ENCODE assay signal across 17 cellular contexts in genomic region chr19:45158503-45159026, GRCh38. TPM values are rescaled to one million over a fixed set of nuclear protein-coding genes. Genes with fewer than 3 reads are reported as not detected.
DNase-seq lines count a peak whose midpoint lies in the region; ATAC-seq, FAIRE-seq and TF ChIP-seq lines count a peak whose summit lies in the region.
"Had no signal": no experiment of that assay in that cellular context is flagged by ENCODE, and none has a peak within 500 bp of the region (broad histone marks: within the 10 kb centered on the region; RNA-seq: fewer than 3 reads in every experiment).

No MANE protein-coding gene starts in this region.

- WGBS in A549 (ENCODE audit: missing lambda C conversion rate): 89% methylated on average over 18 of the region's 20 CpGs
- 23% methylated on average over 20 of the region's 20 CpGs for WGBS in K562 (ENCODE audit: insufficient coverage, low coverage, missing lambda C conversion rate)
- 98% methylated on average over 10 of the region's 20 CpGs for WGBS in mammary epithelial cell (ENCODE audit: low coverage, missing lambda C conversion rate)

- H3K4me3 Mint-ChIP-seq in Calu3 (ENCODE audit: low read depth, unreplicated experiment): no peak overlapping the region
- no peak overlapping the region for H3K4me3 Mint-ChIP-seq in nephron progenitor cell
- no peak overlapping the region for H3K4me3 Mint-ChIP-seq in activated T-cell treated with anti-CD3 and anti-CD28 coated beads, Interleukin-2, amount 50 U/mL, for 72 hours
- H3K4me3 Mint-ChIP-seq: B cell; CD8-positive, alpha-beta memory T cell had no signal

- H3K27ac Mint-ChIP-seq in Calu3 (ENCODE audit: unreplicated experiment): peak overlapping the region; percentile 28
- H3K27ac Mint-ChIP-seq in nephron progenitor cell: peak overlapping the region; percentile 45
- H3K27ac Mint-ChIP-seq in activated T-cell treated with anti-CD3 and anti-CD28 coated beads, Interleukin-2, amount 50 U/mL, for 72 hours: no peak overlapping the region
- H3K27ac Mint-ChIP-seq: B cell had no signal

- H3K9me1 ChIP-seq in K562 (ENCODE audit: control insufficient read depth, insufficient read depth, low read length): peaks cover 5% of the 10 kb centered on the region

- H3K27me3 Mint-ChIP-seq in Calu3 (ENCODE audit: unreplicated experiment) (peaks cover 25% of the 10 kb centered on the region), nephron progenitor cell (ENCODE audit: low read depth, poor library complexity) (peaks cover 16% of the 10 kb centered on the region)
- peaks cover 9% of the 10 kb centered on the region for H3K27me3 Mint-ChIP-seq in activated T-cell treated with anti-CD3 and anti-CD28 coated beads, Interleukin-2, amount 50 U/mL, for 72 hours (ENCODE audit: low read depth)

- FAIRE-seq in A549 (lab: Jason Lieb, UNC) (no peak), K562 (lab: Jason Lieb, UNC) (no peak)
- FAIRE-seq: GM12892 had no signal

- TF ChIP-seq EP300 in A549 (IDR thresholded peaks at IDR 0.05) (no peak), K562 (IDR thresholded peaks at IDR 0.05; ENCODE audit: low read length) (no peak)

- H3K27me3 ChIP-seq in K562 (ENCODE audit: control insufficient read depth in 2 of 2, insufficient read depth in 2 of 2, low read length in 2 of 2) (peaks cover 6 to 26% of the 10 kb centered on the region in 2 experiments; a peak in 4 of 5 replicates), mammary epithelial cell (ENCODE audit: insufficient read depth, low read length) (no peaks in the 10 kb centered on the region)

- TF ChIP-seq POLR2A in A549 (IDR thresholded peaks at IDR 0.05; ENCODE audit: low read length): no peak
- no peak for TF ChIP-seq POLR2A in K562 (conservative IDR thresholded peaks at IDR 0.05)

- H3K36me3 Mint-ChIP-seq in Calu3 (ENCODE audit: insufficient read depth, unreplicated experiment) (peaks cover 65% of the 10 kb centered on the region), nephron progenitor cell (ENCODE audit: low read depth) (no peaks in the 10 kb centered on the region)
- H3K36me3 Mint-ChIP-seq in activated T-cell treated with anti-CD3 and anti-CD28 coated beads, Interleukin-2, amount 50 U/mL, for 72 hours (ENCODE audit: insufficient read depth in 2 of 2): peaks cover 0 to 2% of the 10 kb centered on the region in 2 donors
- H3K36me3 Mint-ChIP-seq: CD8-positive, alpha-beta memory T cell had no signal

- peaks cover 51% of the 10 kb centered on the region for H3K4me1 Mint-ChIP-seq in Calu3 (ENCODE audit: low read depth, unreplicated experiment)
- H3K4me1 Mint-ChIP-seq in nephron progenitor cell: peaks cover 31% of the 10 kb centered on the region
- peaks cover 13% of the 10 kb centered on the region for H3K4me1 Mint-ChIP-seq in activated T-cell treated with anti-CD3 and anti-CD28 coated beads, Interleukin-2, amount 50 U/mL, for 72 hours (ENCODE audit: low read depth)

- H3K4me3 ChIP-seq in A549 (no peak overlapping the region), K562 (no peak overlapping the region), mammary epithelial cell (replicated peaks in 1 of 3; ENCODE audit: insufficient read depth in 1 of 3, low read depth in 2 of 3, low read length in 3 of 3) (no peak overlapping the region)

- CTCF ChIA-PET in A549 (lab: Yijun Ruan, JAX): interaction anchor here (1.4 to 2.9 kb wide), 4 partner anchors 8 to 55 kb away, joined by 3 to 12 read pairs (median 9); no protein-coding TSS in a partner anchor
- CTCF ChIA-PET in Calu3 (lab: Charles Lee): no interaction called here
- CTCF ChIA-PET in K562 (lab: Yijun Ruan, JAX; ENCODE audit: low intra/inter-chr PET ratio): no interaction called here
- CTCF ChIA-PET in mammary epithelial cell (lab: Charles Lee; ENCODE audit: low non-redundant PET): no interaction called here

- H3K4me1 ChIP-seq in A549 (peaks cover 13% of the 10 kb centered on the region; the same call in 2 of the 3 replicates), K562 (replicated peaks in 1 of 2; ENCODE audit: control insufficient read depth in 2 of 2, insufficient read depth in 2 of 2, low read length in 2 of 2) (peaks cover 10 to 71% of the 10 kb centered on the region in 2 experiments), mammary epithelial cell (ENCODE audit: insufficient read depth, low read length) (peaks cover 41% of the 10 kb centered on the region)

- intact Hi-C loops in Calu3 (cut with micrococcal nuclease; ENCODE audit: unreplicated experiment) (no loop called here), K562 (cut with micrococcal nuclease) (no loop called here), mammary epithelial cell (cut with micrococcal nuclease) (no loop called here)

- no peak overlapping the region; a peak in 1 of 6 replicates for H3K27ac ChIP-seq in A549
- H3K27ac ChIP-seq in K562 (ENCODE audit: extremely low read depth, low read depth, low read length): no peak overlapping the region
- no peak overlapping the region for H3K27ac ChIP-seq in mammary epithelial cell (ENCODE audit: insufficient read depth, low read depth, low read length)
- H3K27ac ChIP-seq: HL-60 had no signal

- POLR2A ChIA-PET in A549 (lab: Yijun Ruan, JAX) (no interaction called here), K562 (lab: Yijun Ruan, JAX) (no interaction called here)

- H3K79me2 ChIP-seq in K562 (ENCODE audit: control insufficient read depth, insufficient read depth, low read length) (no peaks in the 10 kb centered on the region), mammary epithelial cell (ENCODE audit: insufficient read depth, low read length) (no peaks in the 10 kb centered on the region)

- H3K9ac ChIP-seq in K562 (ENCODE audit: insufficient read depth in 1 of 2, low read depth in 2 of 2, low read length in 2 of 2) (0 out of 4 replicates have a peak overlapping the region, but pooled peaks of 1 of the 2 experiments have one; percentile 28), mammary epithelial cell (ENCODE audit: insufficient read depth, low read length) (no peak overlapping the region)

- BruUV-seq in Calu3 (replicated peaks; lab: Mats Ljungman, UMichigan): no TSS peak
- no TSS peak for BruUV-seq in K562 (replicated peaks; lab: Mats Ljungman, UMichigan)
- no TSS peak for BruUV-seq in mammary epithelial cell (replicated peaks; lab: Mats Ljungman, UMichigan)

- peaks cover 23% of the 10 kb centered on the region for H4K20me1 ChIP-seq in K562 (replicated peaks; ENCODE audit: control insufficient read depth, insufficient read depth, low read length)
- peaks cover under 1% of the 10 kb centered on the region for H4K20me1 ChIP-seq in mammary epithelial cell (ENCODE audit: insufficient read depth, low read length)

- H2AFZ ChIP-seq in K562 (ENCODE audit: low read depth, low read length): no peak overlapping the region
- no peak overlapping the region for H2AFZ ChIP-seq in mammary epithelial cell (ENCODE audit: low read depth, low read length)

- H3K9me3 ChIP-seq in A549 (no peaks in the 10 kb centered on the region), K562 (replicated peaks; ENCODE audit: control insufficient read depth, insufficient read depth, low read depth, low read length) (no peaks in the 10 kb centered on the region), mammary epithelial cell (replicated peaks; ENCODE audit: insufficient read depth, low read length) (no peaks in the 10 kb centered on the region)
- H3K9me3 ChIP-seq: Caco-2 had no signal

- no peak for DNase-seq in A549 (ENCODE audit: low read depth in 1 of 2, low spot score in 1 of 2)
- no peak for DNase-seq in Calu3
- DNase-seq in K562 (ENCODE audit: extremely low read depth in 1 of 4, low spot score in 3 of 4): no peak
- DNase-seq in nephron progenitor cell: no peak
- no peak for DNase-seq in putamen (ENCODE audit: low spot score)
- no peak for DNase-seq in activated T-cell treated with anti-CD3 and anti-CD28 coated beads, Interleukin-2, amount 50 U/mL, for 72 hours
- no peak for DNase-seq in mammary epithelial cell
- DNase-seq in NCI-H748 (lab: John Stamatoyannopoulos, UW; ENCODE audit: unreplicated experiment): no peak
- DNase-seq: Caco-2; CD8-positive, alpha-beta memory T cell; DMS79; GOT3 had no signal

- dilution Hi-C loops in mammary epithelial cell (cut with HindIII; ENCODE audit: low sequenced_read_pairs): no loop called here

- no peak for ATAC-seq in A549
- no peak for ATAC-seq in K562
- no peak for ATAC-seq in activated T-cell treated with anti-CD3 and anti-CD28 coated beads, Interleukin-2, amount 50 U/mL, for 72 hours (replicated peaks in 1 of 2)
- ATAC-seq: HCT116 had no signal

- H3K36me3 ChIP-seq in K562 (ENCODE audit: control insufficient read depth, insufficient read depth, low read length): no peaks in the 10 kb centered on the region
- no peaks in the 10 kb centered on the region for H3K36me3 ChIP-seq in mammary epithelial cell (ENCODE audit: insufficient read depth, low read length)

- no peak for TF ChIP-seq RAD21 in A549 (conservative IDR thresholded peaks at IDR 0.05 in 1 of 2, IDR thresholded peaks at IDR 0.05 in 1 of 2)
- no peak for TF ChIP-seq RAD21 in K562 (CRISPR knock-in tag; conservative IDR thresholded peaks at IDR 0.05 in 1 of 2, IDR thresholded peaks at IDR 0.05 in 1 of 2)

- TF ChIP-seq CTCF in A549 (IDR thresholded peaks at IDR 0.05): no peak
- TF ChIP-seq CTCF in Calu3 (IDR thresholded peaks at IDR 0.05; ENCODE audit: unreplicated experiment): no peak
- no peak for TF ChIP-seq CTCF in K562 (IDR thresholded peaks at IDR 0.05 in 2 of 3, conservative IDR thresholded peaks at IDR 0.05 in 1 of 3; ENCODE audit: insufficient read depth in 2 of 3, low read depth in 1 of 3, low read length in 3 of 3)
- no peak for TF ChIP-seq CTCF in nephron progenitor cell (IDR thresholded peaks at IDR 0.05)
- TF ChIP-seq CTCF in mammary epithelial cell (conservative IDR thresholded peaks at IDR 0.05 in 1 of 2, IDR thresholded peaks at IDR 0.05 in 1 of 2; ENCODE audit: extremely low read depth in 1 of 2, insufficient read depth in 1 of 2, low read depth in 1 of 2, low read length in 2 of 2): no peak

- H3K9me3 Mint-ChIP-seq in Calu3 (ENCODE audit: low read depth, unreplicated experiment): no peaks in the 10 kb centered on the region
- H3K9me3 Mint-ChIP-seq in nephron progenitor cell: no peaks in the 10 kb centered on the region
- no peaks in the 10 kb centered on the region for H3K9me3 Mint-ChIP-seq in activated T-cell treated with anti-CD3 and anti-CD28 coated beads, Interleukin-2, amount 50 U/mL, for 72 hours
- H3K9me3 Mint-ChIP-seq: CD8-positive, alpha-beta memory T cell had no signal

- H3K4me2 ChIP-seq in A549 (no peak overlapping the region), K562 (ENCODE audit: insufficient read depth, low read length) (no peak overlapping the region), mammary epithelial cell (ENCODE audit: insufficient read depth, low read depth, low read length) (no peak overlapping the region)

- in situ Hi-C loops in K562 (cut with MboI) (no loop called here), mammary epithelial cell (cut with MboI; ENCODE audit: low sequenced_read_pairs in 2 of 2) (no loop called here)

RNA-seq across cellular contexts. Expression of gene NKPD1, which starts 2.2 kb away (rescaled TPM):
- polyA plus RNA-seq in A549 (2011; rRNA removed): 0.12 and 0.21 TPM in 2 replicates
- polyA plus RNA-seq in A549 (2012; cell fraction: cytosol; rRNA removed): 0.07 and 0.19 TPM in 2 replicates
- polyA plus RNA-seq in A549 (2012; cell fraction: nucleus; rRNA removed): 1.8 and 2.5 TPM in 2 replicates
- 0.10 to 0.18 TPM (median 0.15 TPM) in 3 replicates for polyA plus RNA-seq in A549 (2017; fragmentation: RNase III; extraction: RNeasy Plus Mini Kit Qiagen cat#74134 plus additional on column Dnase treatment)
- 0.15 TPM in 1 of 2 replicates, not detected in the other for polyA minus RNA-seq in A549 (2011; rRNA and poly(A)+ RNA removed)
- total RNA-seq in Calu3 (2022): 0.64 TPM in 2 replicates
- 0.30 TPM in 1 of 2 replicates, not detected in the other for total RNA-seq in K562 (2011; cell fraction: chromatin; rRNA removed; ENCODE audit: low replicate concordance)
- 0.17 and 0.79 TPM in 2 replicates for total RNA-seq in K562 (2011; cell fraction: nucleolus; rRNA removed)
- 0.15 TPM in 2 replicates for total RNA-seq in K562 (2011; cell fraction: nucleoplasm; rRNA removed)
- 0.09 TPM in 1 of 2 replicates, not detected in the other for total RNA-seq in K562 (2014; rRNA removed)
- total RNA-seq in K562 (2014; rRNA removed; fragmentation: Illumina TruSeq; extraction: Trizol): not detected in 2 replicates
- not detected in 2 replicates for total RNA-seq in K562 (2015; rRNA removed; fragmentation: Illumina TruSeq; extraction: Trizol)
- total RNA-seq in K562 (2021): 0.04 TPM in 2 replicates
- polyA plus RNA-seq in K562 (2011; rRNA removed): 0.01 TPM in 1 of 2 replicates, not detected in the other
- 0.03 and 0.13 TPM in 2 replicates for polyA plus RNA-seq in K562 (2011; cell fraction: cytosol; rRNA removed)
- 0.11 and 0.20 TPM in 2 replicates for polyA plus RNA-seq in K562 (2011; cell fraction: nucleus; rRNA removed)
- polyA plus RNA-seq in K562 (2012): 0.03 and 0.26 TPM in 2 replicates
- polyA plus RNA-seq in K562 (2014; fragmentation: Illumina TruSeq; extraction: Trizol): 0.03 TPM in 1 of 2 replicates, not detected in the other
- not detected for polyA plus RNA-seq in K562 (2014; fragmentation: Nextera tagmentation; extraction: Ambion mirVana)
- polyA plus RNA-seq in K562 (2014; rRNA removed): 0.04 and 0.07 TPM in 2 replicates
- polyA minus RNA-seq in K562 (2011; rRNA and poly(A)+ RNA removed): not detected in 2 replicates
- polyA minus RNA-seq in K562 (2011; cell fraction: cytosol; rRNA and poly(A)+ RNA removed): not detected in 2 replicates
- polyA minus RNA-seq in K562 (2011; cell fraction: nucleus; rRNA and poly(A)+ RNA removed): 0.11 and 0.13 TPM in 2 replicates
- total RNA-seq in activated T-cell treated with anti-CD3 and anti-CD28 coated beads, Interleukin-2, amount 50 U/mL, for 72 hours: under 1 TPM; 0.70 to 0.72 TPM
- 1 to 10 TPM in 1 of 2 donors, under 1 TPM in 1; 0.92 to 1.8 TPM for total RNA-seq in mammary epithelial cell
- 0.79 TPM for polyA plus RNA-seq in mammary epithelial cell
- 2.8 TPM for polyA minus RNA-seq in mammary epithelial cell
- total RNA-seq: A172 had no signal

RNA-seq across cellular contexts. Expression of gene TRAPPC6A, which starts 19.5 kb away (rescaled TPM):
- polyA plus RNA-seq in A549 (2011; rRNA removed) (29.8 and 30.2 TPM in 2 replicates), A549 (2017; fragmentation: RNase III; extraction: RNeasy Plus Mini Kit Qiagen cat#74134 plus additional on column Dnase treatment) (23.7 to 30.5 TPM (median 28.5 TPM) in 3 replicates), K562 (2011; rRNA removed) (22.4 and 35.8 TPM in 2 replicates), K562 (2014; fragmentation: Illumina TruSeq; extraction: Trizol) (5.0 and 14.3 TPM in 2 replicates), K562 (2014; fragmentation: Nextera tagmentation; extraction: Ambion mirVana) (1 to 10 TPM in 1 of 2 experiments, under 1 TPM in 1; 0.82 to 7.7 TPM), K562 (2014; rRNA removed) (23.6 and 28.2 TPM in 2 replicates), mammary epithelial cell (14.2 TPM)
- polyA plus RNA-seq in A549 (2012; cell fraction: cytosol; rRNA removed): 52.5 and 63.1 TPM in 2 replicates
- 41.4 and 46.2 TPM in 2 replicates for polyA plus RNA-seq in A549 (2012; cell fraction: nucleus; rRNA removed)
- polyA minus RNA-seq in A549 (2011; rRNA and poly(A)+ RNA removed): 9.0 and 12.0 TPM in 2 replicates
- total RNA-seq in Calu3 (2022) (55.7 and 57.0 TPM in 2 replicates), K562 (2014; rRNA removed) (16.6 and 18.8 TPM in 2 replicates), K562 (2014; rRNA removed; fragmentation: Illumina TruSeq; extraction: Trizol) (1.5 and 2.7 TPM in 2 replicates), K562 (2015; rRNA removed; fragmentation: Illumina TruSeq; extraction: Trizol) (9.5 and 11.6 TPM in 2 replicates), K562 (2021) (17.8 and 20.2 TPM in 2 replicates), mammary epithelial cell (1 to 10 TPM; 7.0 to 9.7 TPM)
- 3.4 and 9.5 TPM in 2 replicates for total RNA-seq in K562 (2011; cell fraction: chromatin; rRNA removed; ENCODE audit: low replicate concordance)
- 12.4 and 13.0 TPM in 2 replicates for total RNA-seq in K562 (2011; cell fraction: nucleolus; rRNA removed)
- total RNA-seq in K562 (2011; cell fraction: nucleoplasm; rRNA removed): 5.6 and 7.4 TPM in 2 replicates
- 69.0 and 84.4 TPM in 2 replicates for polyA plus RNA-seq in K562 (2011; cell fraction: cytosol; rRNA removed)
- polyA plus RNA-seq in K562 (2011; cell fraction: nucleus; rRNA removed): 28.2 and 34.8 TPM in 2 replicates
- 27.4 and 76.0 TPM in 2 replicates for polyA plus RNA-seq in K562 (2012)
- polyA minus RNA-seq in K562 (2011; rRNA and poly(A)+ RNA removed): 2.7 and 4.5 TPM in 2 replicates
- 5.6 and 15.6 TPM in 2 replicates for polyA minus RNA-seq in K562 (2011; cell fraction: cytosol; rRNA and poly(A)+ RNA removed)
- 4.2 and 5.3 TPM in 2 replicates for polyA minus RNA-seq in K562 (2011; cell fraction: nucleus; rRNA and poly(A)+ RNA removed)
- 10 to 100 TPM; 48.5 to 58.5 TPM for total RNA-seq in activated T-cell treated with anti-CD3 and anti-CD28 coated beads, Interleukin-2, amount 50 U/mL, for 72 hours
- polyA minus RNA-seq in mammary epithelial cell: 3.2 TPM

RNA-seq across cellular contexts. Expression of gene BLOC1S3, which starts 20.0 kb away (rescaled TPM):
- 7.5 and 10.5 TPM in 2 replicates for polyA plus RNA-seq in A549 (2011; rRNA removed)
- polyA plus RNA-seq in A549 (2012; cell fraction: cytosol; rRNA removed): 5.4 and 7.6 TPM in 2 replicates
- polyA plus RNA-seq in A549 (2012; cell fraction: nucleus; rRNA removed): 6.9 and 8.4 TPM in 2 replicates
- polyA plus RNA-seq in A549 (2017; fragmentation: RNase III; extraction: RNeasy Plus Mini Kit Qiagen cat#74134 plus additional on column Dnase treatment): 8.2 to 12.2 TPM (median 10.6 TPM) in 3 replicates
- 14.9 and 15.0 TPM in 2 replicates for polyA minus RNA-seq in A549 (2011; rRNA and poly(A)+ RNA removed)
- 22.7 and 25.2 TPM in 2 replicates for total RNA-seq in Calu3 (2022)
- 10.9 and 22.2 TPM in 2 replicates for total RNA-seq in K562 (2011; cell fraction: chromatin; rRNA removed; ENCODE audit: low replicate concordance)
- total RNA-seq in K562 (2011; cell fraction: nucleolus; rRNA removed): 17.1 and 20.5 TPM in 2 replicates
- total RNA-seq in K562 (2011; cell fraction: nucleoplasm; rRNA removed): 16.6 and 18.9 TPM in 2 replicates
- total RNA-seq in K562 (2014; rRNA removed): 5.2 and 9.8 TPM in 2 replicates
- total RNA-seq in K562 (2014; rRNA removed; fragmentation: Illumina TruSeq; extraction: Trizol): 3.3 and 3.9 TPM in 2 replicates
- total RNA-seq in K562 (2015; rRNA removed; fragmentation: Illumina TruSeq; extraction: Trizol): 4.3 and 4.4 TPM in 2 replicates
- total RNA-seq in K562 (2021): 17.1 and 20.2 TPM in 2 replicates
- 6.2 and 11.4 TPM in 2 replicates for polyA plus RNA-seq in K562 (2011; rRNA removed)
- polyA plus RNA-seq in K562 (2011; cell fraction: cytosol; rRNA removed): 12.4 and 13.2 TPM in 2 replicates
- 9.9 and 10.0 TPM in 2 replicates for polyA plus RNA-seq in K562 (2011; cell fraction: nucleus; rRNA removed)
- 10.1 and 12.7 TPM in 2 replicates for polyA plus RNA-seq in K562 (2012)
- 10.3 and 11.1 TPM in 2 replicates for polyA plus RNA-seq in K562 (2014; fragmentation: Illumina TruSeq; extraction: Trizol)
- 10 to 100 TPM; 12.4 to 16.1 TPM for polyA plus RNA-seq in K562 (2014; fragmentation: Nextera tagmentation; extraction: Ambion mirVana)
- 7.6 and 10.4 TPM in 2 replicates for polyA plus RNA-seq in K562 (2014; rRNA removed)
- polyA minus RNA-seq in K562 (2011; rRNA and poly(A)+ RNA removed): 6.1 and 9.3 TPM in 2 replicates
- polyA minus RNA-seq in K562 (2011; cell fraction: cytosol; rRNA and poly(A)+ RNA removed): 6.8 and 9.4 TPM in 2 replicates
- 4.2 and 7.1 TPM in 2 replicates for polyA minus RNA-seq in K562 (2011; cell fraction: nucleus; rRNA and poly(A)+ RNA removed)
- 10 to 100 TPM; 16.7 to 17.7 TPM for total RNA-seq in activated T-cell treated with anti-CD3 and anti-CD28 coated beads, Interleukin-2, amount 50 U/mL, for 72 hours
- total RNA-seq in mammary epithelial cell: 10 to 100 TPM in 1 of 2 donors, 1 to 10 TPM in 1; 7.8 to 14.4 TPM
- polyA plus RNA-seq in mammary epithelial cell: 7.3 TPM
- 14.7 TPM for polyA minus RNA-seq in mammary epithelial cell

Comparison
In these comparisons a context has a peak if more than half of its experiments do, and no peak if none do; other contexts are left out.
1. Of the 35 proteins assayed by ChIP-seq in both K562 and A549: peak only in K562: none; only in A549: POLR2AphosphoS2; in both: none; in neither: 34.